In genomic region chr6:27478141-27478705, GRCh38 we compare ENCODE assay signal across 8 cellular contexts. TPM values are rescaled to one million over a fixed set of nuclear protein-coding genes. Genes with fewer than 3 reads are reported as not detected.
DNase-seq lines count a peak whose midpoint lies in the region; ATAC-seq lines count a peak whose summit lies in the region.

No MANE protein-coding gene starts in this region.

- H3K36me3 ChIP-seq in SJSA1 (no peaks in the 10 kb centered on the region), skeletal muscle tissue (ENCODE audit: control insufficient read depth in 3 of 3, insufficient read depth in 3 of 3, low read length in 3 of 3) (no peaks in the 10 kb centered on the region)

- no peaks in the 10 kb centered on the region; the same call in 1 of the 2 replicates for H3K9me3 ChIP-seq in SJSA1 (replicated peaks)
- no peaks in the 10 kb centered on the region for H3K9me3 ChIP-seq in skeletal muscle tissue (ENCODE audit: control insufficient read depth in 3 of 3, low read length in 3 of 3)

- H3K4me1 ChIP-seq in SJSA1 (replicated peaks) (peaks cover 8% of the 10 kb centered on the region), skeletal muscle tissue (ENCODE audit: control insufficient read depth in 3 of 3, insufficient read depth in 3 of 3, low read length in 3 of 3) (peaks cover 3 to 14% (median 6%) of the 10 kb centered on the region in 3 donors)

- intact Hi-C loops in Right ventricle myocardium superior (cut with DNase I), result loop anchor here (10.0 kb wide), 1 partner anchor 293 kb away; no protein-coding TSS in a partner anchor

- H3K27me3 ChIP-seq in SJSA1 (replicated peaks) (no peaks in the 10 kb centered on the region), skeletal muscle tissue (ENCODE audit: control insufficient read depth in 3 of 3, insufficient read depth in 3 of 3, low read length in 3 of 3) (no peaks in the 10 kb centered on the region)

- DNase-seq in SIG-M5 treated with dmso at 0.1 percent for 504 hours (lab: John Stamatoyannopoulos, UW; ENCODE audit: unreplicated experiment) (peak; percentile 14), SIG-M5 (lab: John Stamatoyannopoulos, UW) (no peak), SJSA1 (ENCODE audit: low read depth in 1 of 2, low spot score in 2 of 2) (peak in 1 of 2 experiments; percentile 2), Right ventricle myocardium superior (no peak), superior temporal gyrus (ENCODE audit: extremely low spot score) (no peak), SW 1271 (lab: John Stamatoyannopoulos, UW) (no peak)

- ATAC-seq in HG02970 (IDR thresholded peaks at IDR 0.05; ENCODE audit: low FRiP score, unreplicated experiment) (peak; percentile 19), Right ventricle myocardium superior (ENCODE audit: poor library complexity) (peak; percentile 20)

- H3K4me3 ChIP-seq in SJSA1, result peak overlapping the region; percentile 55
- peak overlapping the region; percentile 75 to 96 (median 75) for H3K4me3 ChIP-seq in skeletal muscle tissue (ENCODE audit: low read length in 3 of 3)

- H3K9ac ChIP-seq in skeletal muscle tissue (ENCODE audit: low read depth in 1 of 3, low read length in 3 of 3), result peak overlapping the region; percentile 84 to 97 (median 89)

- peak overlapping the region; percentile 86 for H3K27ac ChIP-seq in SJSA1
- peak overlapping the region; percentile 95 for H3K27ac ChIP-seq in skeletal muscle tissue (ENCODE audit: low read depth, low read length)

RNA-seq across cellular contexts. Expression of gene ZNF184, which starts 5.3 kb away (rescaled TPM):
- total RNA-seq in SJSA1 (2014; rRNA removed; shearing (Covaris generic)), result 10.3 and 11.3 TPM in 2 replicates
- 3.7 TPM for total RNA-seq in Right ventricle myocardium superior
- total RNA-seq in skeletal muscle tissue, result 11.5 TPM
